ENCODE assay signal across 12 cellular contexts in the genomic region with DNA sequence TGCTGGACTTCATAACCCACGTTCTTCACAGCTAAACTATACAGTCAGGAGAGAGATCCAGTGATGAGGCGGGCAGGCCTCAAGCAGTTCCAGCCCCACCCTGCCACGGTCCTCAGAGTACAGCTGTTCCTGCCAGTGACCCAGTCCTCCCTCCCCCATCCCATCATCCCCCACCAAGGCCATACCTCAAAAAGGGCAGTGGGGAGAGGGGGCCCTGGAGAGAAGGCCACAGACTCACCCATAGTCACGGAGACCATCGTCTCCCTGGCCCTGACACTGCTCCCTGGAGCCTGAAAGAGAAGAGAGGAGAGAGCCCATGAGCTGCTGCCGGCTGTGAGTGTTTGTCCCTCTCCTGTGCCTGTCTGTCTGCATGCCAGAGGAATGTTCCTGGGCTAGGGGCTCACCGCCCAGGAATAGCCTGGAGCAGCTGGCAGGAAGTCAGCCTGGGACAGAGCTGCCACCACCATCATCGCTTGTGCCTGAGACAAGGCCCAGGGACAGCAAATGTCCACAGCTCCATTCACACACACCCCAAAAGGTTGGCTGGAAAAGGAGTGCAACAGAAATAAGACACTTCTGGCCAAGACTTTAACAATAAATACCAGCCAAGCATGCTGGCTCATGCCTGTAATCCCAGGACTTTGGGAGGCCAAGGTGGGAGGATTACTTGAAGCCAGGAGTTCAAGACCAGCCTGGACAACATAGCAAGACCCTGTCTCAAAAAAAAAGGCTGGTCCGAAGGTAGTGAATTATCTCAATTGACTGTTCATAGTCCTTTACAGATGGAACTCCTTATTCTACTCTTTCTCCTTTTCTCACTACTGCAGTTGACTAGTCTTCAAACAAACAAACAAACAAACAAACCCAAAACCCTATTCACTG. TPM values are rescaled to one million over a fixed set of nuclear protein-coding genes. Genes with fewer than 3 reads are reported as not detected.
DNase-seq lines count a peak whose midpoint lies in the region; ATAC-seq, FAIRE-seq and TF ChIP-seq lines count a peak whose summit lies in the region.
"Had no signal": no experiment of that assay in that cellular context is flagged by ENCODE, and none has a peak within 500 bp of the region (broad histone marks: within the 10 kb centered on the region; RNA-seq: fewer than 3 reads in every experiment).

No MANE protein-coding gene starts in this region.

- intact Hi-C loops in activated T-helper 2 cell treated with anti-CD3 and anti-CD28 coated beads, Interferon-gamma antibody, Interleukin-2, Interleukin-4, amounts not matched to agents 10 μg/mL and 5 μg/mL and 100 μg/mL, durations not matched to agents 14 hours and 24 hours and 36 hours (cut with micrococcal nuclease), result no loop called here
- intact Hi-C loops in pancreas (cut with DNase I), result no loop called here

- no peaks in the 10 kb centered on the region for H3K9me3 Mint-ChIP-seq in activated T-helper 2 cell treated with anti-CD3 and anti-CD28 coated beads, Interferon-gamma antibody, Interleukin-2, Interleukin-4, amounts not matched to agents 10 μg/mL and 5 μg/mL and 100 μg/mL, durations not matched to agents 14 hours and 24 hours and 36 hours
- H3K9me3 Mint-ChIP-seq in nephron, result no peaks in the 10 kb centered on the region
- H3K9me3 Mint-ChIP-seq: stimulated activated naive CD8-positive, alpha-beta T cell treated with anti-CD3 and anti-CD28 coated beads, Interleukin-15, amount 100 ng/mL, for 72 hours had no signal

- DNase-seq in activated T-helper 2 cell treated with anti-CD3 and anti-CD28 coated beads, Interferon-gamma antibody, Interleukin-2, Interleukin-4, amounts not matched to agents 10 μg/mL and 5 μg/mL and 100 μg/mL, durations not matched to agents 14 hours and 24 hours and 36 hours (ENCODE audit: low spot score), result no peak
- no peak for DNase-seq in fibroblast of lung (ENCODE audit: low read depth in 2 of 2)
- peak in 1 of 2 donors; percentile 78 for DNase-seq in upper lobe of left lung
- no peak for DNase-seq in NOMO-1 (lab: John Stamatoyannopoulos, UW; ENCODE audit: unreplicated experiment in 2 of 2)
- no peak for DNase-seq in pancreas
- DNase-seq: DMS53; NCI-H2081; stimulated activated naive CD8-positive, alpha-beta T cell treated with anti-CD3 and anti-CD28 coated beads, Interleukin-15, amount 100 ng/mL, for 72 hours had no signal

- no peak for FAIRE-seq in pancreas (lab: Jason Lieb, UNC)
- FAIRE-seq: GM18507 had no signal

- WGBS in upper lobe of left lung, 2 donors, result 55 to 70% methylated on average over 9 of the region's 9 CpGs
- 79 to 83% methylated on average over 9 of the region's 9 CpGs for WGBS in pancreas, 2 donors

- peak in 1 of 4 donors; percentile 30 for TF ChIP-seq POLR2A in upper lobe of left lung (IDR thresholded peaks at IDR 0.05)

- peaks cover 24% of the 10 kb centered on the region for H3K36me3 Mint-ChIP-seq in activated T-helper 2 cell treated with anti-CD3 and anti-CD28 coated beads, Interferon-gamma antibody, Interleukin-2, Interleukin-4, amounts not matched to agents 10 μg/mL and 5 μg/mL and 100 μg/mL, durations not matched to agents 14 hours and 24 hours and 36 hours (ENCODE audit: low read depth)
- peaks cover 17% of the 10 kb centered on the region for H3K36me3 Mint-ChIP-seq in nephron (ENCODE audit: low read depth)

- no peaks in the 10 kb centered on the region for H3K27me3 Mint-ChIP-seq in activated T-helper 2 cell treated with anti-CD3 and anti-CD28 coated beads, Interferon-gamma antibody, Interleukin-2, Interleukin-4, amounts not matched to agents 10 μg/mL and 5 μg/mL and 100 μg/mL, durations not matched to agents 14 hours and 24 hours and 36 hours (ENCODE audit: low read depth)
- H3K27me3 Mint-ChIP-seq in nephron (ENCODE audit: low read depth), result no peaks in the 10 kb centered on the region
- H3K27me3 Mint-ChIP-seq: stimulated activated naive CD8-positive, alpha-beta T cell treated with anti-CD3 and anti-CD28 coated beads, Interleukin-15, amount 100 ng/mL, for 72 hours had no signal

- peaks cover 1% of the 10 kb centered on the region for H3K4me1 Mint-ChIP-seq in activated T-helper 2 cell treated with anti-CD3 and anti-CD28 coated beads, Interferon-gamma antibody, Interleukin-2, Interleukin-4, amounts not matched to agents 10 μg/mL and 5 μg/mL and 100 μg/mL, durations not matched to agents 14 hours and 24 hours and 36 hours (ENCODE audit: low read depth)
- H3K4me1 Mint-ChIP-seq in nephron, result peaks cover 46% of the 10 kb centered on the region

- peak in 1 of 4 donors; percentile 26 for TF ChIP-seq EP300 in upper lobe of left lung (IDR thresholded peaks at IDR 0.05)

- no peak for TF ChIP-seq CTCF in fibroblast of lung (conservative IDR thresholded peaks at IDR 0.05 in 1 of 2, IDR thresholded peaks at IDR 0.05 in 1 of 2; ENCODE audit: low read depth in 1 of 2, low read length in 2 of 2)
- no peak for TF ChIP-seq CTCF in nephron (IDR thresholded peaks at IDR 0.05; ENCODE audit: unreplicated experiment in 3 of 3)
- TF ChIP-seq CTCF in upper lobe of left lung (IDR thresholded peaks at IDR 0.05), result no peak
- no peak for TF ChIP-seq CTCF in pancreas (IDR thresholded peaks at IDR 0.05)

- no peak overlapping the region for H3K4me2 ChIP-seq in fibroblast of lung (ENCODE audit: extremely low read depth, insufficient read depth, low read length)

- H3K27ac Mint-ChIP-seq in activated T-helper 2 cell treated with anti-CD3 and anti-CD28 coated beads, Interferon-gamma antibody, Interleukin-2, Interleukin-4, amounts not matched to agents 10 μg/mL and 5 μg/mL and 100 μg/mL, durations not matched to agents 14 hours and 24 hours and 36 hours, result peak overlapping the region; percentile 12
- H3K27ac Mint-ChIP-seq in nephron, result peak overlapping the region; percentile 76 to 98 (median 82)

- peaks cover 18% of the 10 kb centered on the region for H3K79me2 ChIP-seq in fibroblast of lung (ENCODE audit: control insufficient read depth, insufficient read depth, low read length)

- H3K36me3 ChIP-seq in fibroblast of lung (ENCODE audit: control insufficient read depth, insufficient read depth, low read length), result peaks cover 2% of the 10 kb centered on the region
- H3K36me3 ChIP-seq in upper lobe of left lung, result no peaks in the 10 kb centered on the region
- H3K36me3 ChIP-seq in pancreas, result peaks cover 0 to 4% (median 0%) of the 10 kb centered on the region in 3 donors

- no peaks in the 10 kb centered on the region for H3K27me3 ChIP-seq in fibroblast of lung (ENCODE audit: control insufficient read depth, insufficient read depth, low read length)
- no peaks in the 10 kb centered on the region for H3K27me3 ChIP-seq in upper lobe of left lung
- no peaks in the 10 kb centered on the region for H3K27me3 ChIP-seq in pancreas

- H2AFZ ChIP-seq in fibroblast of lung (ENCODE audit: low read length), result no peak overlapping the region

- H3K4me3 Mint-ChIP-seq in activated T-helper 2 cell treated with anti-CD3 and anti-CD28 coated beads, Interferon-gamma antibody, Interleukin-2, Interleukin-4, amounts not matched to agents 10 μg/mL and 5 μg/mL and 100 μg/mL, durations not matched to agents 14 hours and 24 hours and 36 hours (ENCODE audit: low read depth), result no peak overlapping the region
- peak overlapping the region; percentile 29 to 85 (median 71) for H3K4me3 Mint-ChIP-seq in nephron
- H3K4me3 Mint-ChIP-seq: stimulated activated naive CD8-positive, alpha-beta T cell treated with anti-CD3 and anti-CD28 coated beads, Interleukin-15, amount 100 ng/mL, for 72 hours had no signal

- H3K9ac ChIP-seq in fibroblast of lung (ENCODE audit: insufficient read depth, low read length), result peak overlapping the region; percentile 2

- ATAC-seq in upper lobe of left lung (ENCODE audit: low FRiP score in 2 of 2) (peak; percentile 53 to 78), pancreas (no peak), HG03280 (IDR thresholded peaks at IDR 0.05; ENCODE audit: unreplicated experiment) (no peak)
- ATAC-seq: stimulated activated naive CD8-positive, alpha-beta T cell treated with anti-CD3 and anti-CD28 coated beads, Interleukin-15, amount 100 ng/mL, for 72 hours had no signal

- H3K27ac ChIP-seq in fibroblast of lung (ENCODE audit: insufficient read depth, low read length) (peak overlapping the region; percentile 51), upper lobe of left lung (peak overlapping the region; percentile 71 to 86 (median 80)), pancreas (no peak overlapping the region)

- H3K9me3 ChIP-seq in fibroblast of lung (ENCODE audit: control insufficient read depth, insufficient read depth, low read depth, low read length) (no peaks in the 10 kb centered on the region), upper lobe of left lung (no peaks in the 10 kb centered on the region), pancreas (no peaks in the 10 kb centered on the region)

- H3K4me1 ChIP-seq in fibroblast of lung (ENCODE audit: control insufficient read depth, extremely low read depth, insufficient read depth, low read length) (no peaks in the 10 kb centered on the region), upper lobe of left lung (peaks cover 0 to 25% (median 18%) of the 10 kb centered on the region in 4 donors), pancreas (peaks cover 0 to 1% (median 0%) of the 10 kb centered on the region in 3 donors)

- H4K20me1 ChIP-seq in fibroblast of lung (ENCODE audit: control insufficient read depth, extremely low read depth, insufficient read depth, low read length), result no peaks in the 10 kb centered on the region

- no peak overlapping the region for H3K4me3 ChIP-seq in fibroblast of lung (replicated peaks in 1 of 4; ENCODE audit: control extremely low read depth in 1 of 4, insufficient read depth in 1 of 4, low read depth in 3 of 4, low read length in 4 of 4)
- H3K4me3 ChIP-seq in upper lobe of left lung, result peak overlapping the region in 1 of 4 donors; percentile 15
- H3K4me3 ChIP-seq in pancreas, result no peak overlapping the region

RNA-seq across cellular contexts. Expression of a gene that starts 6.4 kb away (rescaled TPM):
- 22.4 and 25.1 TPM in 2 replicates for total RNA-seq in activated T-helper 2 cell treated with anti-CD3 and anti-CD28 coated beads, Interferon-gamma antibody, Interleukin-2, Interleukin-4, amounts not matched to agents 10 μg/mL and 5 μg/mL and 100 μg/mL, durations not matched to agents 14 hours and 24 hours and 36 hours
- total RNA-seq in fibroblast of lung (4.4 and 5.1 TPM in 2 replicates), upper lobe of left lung (10 to 100 TPM; 12.6 to 59.7 (median 16.4) TPM), pancreas (1 to 10 TPM; 3.7 to 6.2 (median 5.4) TPM)
- polyA plus RNA-seq in fibroblast of lung (9.1 and 10.8 TPM in 2 replicates), pancreas (10 to 100 TPM in 1 of 2 donors, 1 to 10 TPM in 1; 8.7 to 10.0 TPM)
- polyA plus RNA-seq in fibroblast of lung (2012), result 8.9 and 11.5 TPM in 2 replicates
- 33.8 and 52.6 TPM in 2 replicates for polyA minus RNA-seq in fibroblast of lung (ENCODE audit: low replicate concordance)

RNA-seq across cellular contexts. Expression of a gene that starts 6.7 kb away (rescaled TPM):
- 59.2 and 60.1 TPM in 2 replicates for total RNA-seq in activated T-helper 2 cell treated with anti-CD3 and anti-CD28 coated beads, Interferon-gamma antibody, Interleukin-2, Interleukin-4, amounts not matched to agents 10 μg/mL and 5 μg/mL and 100 μg/mL, durations not matched to agents 14 hours and 24 hours and 36 hours
- total RNA-seq in fibroblast of lung, result 173 and 230 TPM in 2 replicates
- 158 and 208 TPM in 2 replicates for polyA plus RNA-seq in fibroblast of lung
- 235 and 312 TPM in 2 replicates for polyA plus RNA-seq in fibroblast of lung (2012)
- polyA minus RNA-seq in fibroblast of lung (ENCODE audit: low replicate concordance), result 558 and 869 TPM in 2 replicates
- total RNA-seq in upper lobe of left lung, result 100 to 1,000 TPM; 257 to 710 (median 470) TPM
- total RNA-seq in pancreas, result 100 to 1,000 TPM in 3 of 6 donors, 10 to 100 TPM in 3; 87.5 to 123 (median 101) TPM
- 100 to 1,000 TPM; 157 to 208 TPM for polyA plus RNA-seq in pancreas

RNA-seq across cellular contexts. Expression of a gene that starts 48.1 kb away (rescaled TPM):
- total RNA-seq in activated T-helper 2 cell treated with anti-CD3 and anti-CD28 coated beads, Interferon-gamma antibody, Interleukin-2, Interleukin-4, amounts not matched to agents 10 μg/mL and 5 μg/mL and 100 μg/mL, durations not matched to agents 14 hours and 24 hours and 36 hours, result 0.07 TPM in 1 of 2 replicates, not detected in the other
- total RNA-seq in fibroblast of lung, result 0.17 and 0.26 TPM in 2 replicates
- polyA plus RNA-seq in fibroblast of lung, result 0.05 and 0.07 TPM in 2 replicates
- 0.13 and 0.15 TPM in 2 replicates for polyA plus RNA-seq in fibroblast of lung (2012)
- polyA minus RNA-seq in fibroblast of lung (ENCODE audit: low replicate concordance), result 0.22 TPM in 1 of 2 replicates, not detected in the other
- 1 to 10 TPM in 1 of 6 donors, under 1 TPM in 4, not detected in 1; 0.17 to 1.0 (median 0.46) TPM for total RNA-seq in upper lobe of left lung
- total RNA-seq in pancreas, result under 1 TPM in 3 of 6 donors, not detected in 3; 0.06 to 0.14 (median 0.09) TPM
- polyA plus RNA-seq in pancreas, result under 1 TPM; 0.05 to 0.08 TPM
- total RNA-seq: OCI-LY7 had no signal

RNA-seq across cellular contexts. Expression of a gene that starts 56.7 kb away (rescaled TPM):
- total RNA-seq in activated T-helper 2 cell treated with anti-CD3 and anti-CD28 coated beads, Interferon-gamma antibody, Interleukin-2, Interleukin-4, amounts not matched to agents 10 μg/mL and 5 μg/mL and 100 μg/mL, durations not matched to agents 14 hours and 24 hours and 36 hours, result 148 and 149 TPM in 2 replicates
- total RNA-seq in fibroblast of lung (58.3 and 76.0 TPM in 2 replicates), upper lobe of left lung (100 to 1,000 TPM in 4 of 6 donors, 10 to 100 TPM in 2; 59.7 to 164 (median 105) TPM), pancreas (10 to 100 TPM; 49.2 to 79.3 (median 54.5) TPM)
- polyA plus RNA-seq in fibroblast of lung (81.5 and 104 TPM in 2 replicates), pancreas (10 to 100 TPM; 54.8 to 70.1 TPM)
- polyA plus RNA-seq in fibroblast of lung (2012), result 99.0 and 115 TPM in 2 replicates
- polyA minus RNA-seq in fibroblast of lung (ENCODE audit: low replicate concordance), result 333 and 352 TPM in 2 replicates

Comparison
In these comparisons a context has a peak if more than half of its experiments do, and no peak if none do; other contexts are left out.
1. H3K27ac ChIP-seq: peak in fibroblast of lung (single experiment) and upper lobe of left lung (4 of 4); none in pancreas (0 of 4).
2. ATAC-seq: peak in upper lobe of left lung (2 of 2); none in pancreas (0 of 4) and HG03280 (single experiment).